16 cellular contexts compared by ENCODE assay signal in genomic region chr4:165464338-165464737, GRCh38.
A peak's percentile ranks its signal among the peaks of the same experiment; 100 is the strongest.
DNase-seq lines count a peak whose midpoint lies in the region; TF ChIP-seq lines count a peak whose summit lies in the region.
"Had no signal": no experiment of that assay in that cellular context is flagged by ENCODE, and none has a peak within 500 bp of the region (broad histone marks: within the 10 kb centered on the region; RNA-seq: fewer than 3 reads in every experiment).

No MANE protein-coding gene starts in this region.

- no peaks in the 10 kb centered on the region for H3K4me1 ChIP-seq in ascending aorta
- H3K4me1 ChIP-seq: foreskin keratinocyte, HAP-1 had no signal

- no peaks in the 10 kb centered on the region for H3K36me3 Mint-ChIP-seq in activated CD4-positive, alpha-beta T cell treated with anti-CD3 and anti-CD28 coated beads, Interleukin-2, amount 10 ng/mL, durations not matched to agents 24 days and 14 days (ENCODE audit: low read depth)
- H3K36me3 Mint-ChIP-seq: CD8-positive, alpha-beta T cell had no signal

- no peak overlapping the region for H3K4me3 Mint-ChIP-seq in activated CD4-positive, alpha-beta T cell treated with anti-CD3 and anti-CD28 coated beads, Interleukin-2, amount 10 ng/mL, durations not matched to agents 24 days and 14 days
- H3K4me3 Mint-ChIP-seq: CD8-positive, alpha-beta T cell; stimulated activated naive CD8-positive, alpha-beta T cell treated with anti-CD3 and anti-CD28 coated beads, Interleukin-15, amount 100 ng/mL, for 72 hours had no signal

- intact Hi-C loops in activated CD4-positive, alpha-beta T cell treated with anti-CD3 and anti-CD28 coated beads, Interleukin-2, amount 10 ng/mL, durations not matched to agents 24 days and 14 days (cut with micrococcal nuclease) = loop anchor here (1.0 to 5.0 kb wide), 4 partner anchors 108 to 692 kb away; no protein-coding TSS in a partner anchor
- intact Hi-C loops in ascending aorta (cut with DNase I) = loop anchor here (1.0 to 5.0 kb wide), 5 partner anchors 86 to 352 kb away; partner anchors contain the start of genes CPE and TMEM192

- no peak overlapping the region for H3K4me3 ChIP-seq in H7 (ENCODE audit: insufficient read depth, low read depth, low read length)
- no peak overlapping the region for H3K4me3 ChIP-seq in ascending aorta
- H3K4me3 ChIP-seq: HAP-1 had no signal

- H3K27ac Mint-ChIP-seq in activated CD4-positive, alpha-beta T cell treated with anti-CD3 and anti-CD28 coated beads, Interleukin-2, amount 10 ng/mL, durations not matched to agents 24 days and 14 days = no peak overlapping the region
- H3K27ac Mint-ChIP-seq: CD8-positive, alpha-beta T cell; stimulated activated naive CD8-positive, alpha-beta T cell treated with anti-CD3 and anti-CD28 coated beads, Interleukin-15, amount 100 ng/mL, for 72 hours had no signal

- H3K36me3 ChIP-seq in H7 (replicated peaks; ENCODE audit: control insufficient read depth, insufficient read depth, low read length) (no peaks in the 10 kb centered on the region), ascending aorta (peaks cover 8 to 17% of the 10 kb centered on the region in 2 donors)
- H3K36me3 ChIP-seq: HAP-1 had no signal

- no peaks in the 10 kb centered on the region for H3K9me3 ChIP-seq in ascending aorta
- H3K9me3 ChIP-seq: HAP-1 had no signal

- H3K9me3 Mint-ChIP-seq in activated CD4-positive, alpha-beta T cell treated with anti-CD3 and anti-CD28 coated beads, Interleukin-2, amount 10 ng/mL, durations not matched to agents 24 days and 14 days = no peaks in the 10 kb centered on the region
- H3K9me3 Mint-ChIP-seq: CD8-positive, alpha-beta T cell; stimulated activated naive CD8-positive, alpha-beta T cell treated with anti-CD3 and anti-CD28 coated beads, Interleukin-15, amount 100 ng/mL, for 72 hours had no signal

- H3K27ac ChIP-seq in ascending aorta = peak overlapping the region; percentile 9 to 15
- H3K27ac ChIP-seq: foreskin keratinocyte had no signal

- no peaks in the 10 kb centered on the region for H3K4me1 Mint-ChIP-seq in activated CD4-positive, alpha-beta T cell treated with anti-CD3 and anti-CD28 coated beads, Interleukin-2, amount 10 ng/mL, durations not matched to agents 24 days and 14 days
- H3K4me1 Mint-ChIP-seq: stimulated activated naive CD8-positive, alpha-beta T cell treated with anti-CD3 and anti-CD28 coated beads, Interleukin-15, amount 100 ng/mL, for 72 hours had no signal

- peaks cover 9% of the 10 kb centered on the region for H3K27me3 Mint-ChIP-seq in activated CD4-positive, alpha-beta T cell treated with anti-CD3 and anti-CD28 coated beads, Interleukin-2, amount 10 ng/mL, durations not matched to agents 24 days and 14 days

- no peak for TF ChIP-seq CTCF in ascending aorta (IDR thresholded peaks at IDR 0.05)

- peak; percentile 26 for DNase-seq in activated CD4-positive, alpha-beta T cell treated with anti-CD3 and anti-CD28 coated beads, Interleukin-2, amount 10 ng/mL, durations not matched to agents 24 days and 14 days
- DNase-seq in activated CD4-positive, alpha-beta T cell treated with anti-CD3 and anti-CD28 coated beads for 4 hours = no peak
- DNase-seq in H7 (peak; percentile 5), ascending aorta (ENCODE audit: low spot score in 2 of 2) (no peak), retina (peak; percentile 21), activated T-cell treated with anti-CD3 and anti-CD28 coated beads for 4 hours (no peak), CD1c-positive myeloid dendritic cell (ENCODE audit: extremely low spot score) (no peak), pons (ENCODE audit: low spot score) (no peak)
- DNase-seq: activated CD4-positive, CD25-positive, alpha-beta regulatory T cell treated with anti-CD3 and anti-CD28 coated beads, Interleukin-2, amount 50 U/mL, for 72 hours; foreskin keratinocyte; kidney; NCI-H2107; T-helper 9 cell had no signal

- H3K27me3 ChIP-seq in H7 (ENCODE audit: control insufficient read depth, insufficient read depth, low read length) = no peaks in the 10 kb centered on the region
- H3K27me3 ChIP-seq in ascending aorta = no peaks in the 10 kb centered on the region
- H3K27me3 ChIP-seq: foreskin keratinocyte had no signal

Comparison
In these comparisons a context has a peak if more than half of its experiments do, and no peak if none do; other contexts are left out.
1. DNase-seq: peak in activated CD4-positive, alpha-beta T cell treated with anti-CD3 and anti-CD28 coated beads, Interleukin-2, amount 10 ng/mL, durations not matched to agents 24 days and 14 days (single experiment), H7 (single experiment) and retina (single experiment); none in activated CD4-positive, alpha-beta T cell treated with anti-CD3 and anti-CD28 coated beads for 4 hours (0 of 2), ascending aorta (0 of 2), activated T-cell treated with anti-CD3 and anti-CD28 coated beads for 4 hours (single experiment), CD1c-positive myeloid dendritic cell (single experiment) and pons (single experiment).